Comparison of ENCODE assay signal across 8 cellular contexts in genomic region chr19:54364775-54365257, GRCh38. TPM values are rescaled to one million over a fixed set of nuclear protein-coding genes. Genes with fewer than 3 reads are reported as not detected.
DNase-seq lines count a peak whose midpoint lies in the region; ATAC-seq and TF ChIP-seq lines count a peak whose summit lies in the region.

Gene LAIR1, minus strand, starts transcription at chr19:54364931. Its CDS starts 127 bp downstream, at chr19:54364804.

- POLR2A ChIA-PET in OCI-LY7 (lab: Charles Lee) = interaction anchor here (0.6 kb wide), 1 partner anchor 19 kb away, joined by 3 read pairs; no protein-coding TSS in a partner anchor

- H3K4me2 ChIP-seq in OCI-LY7 (ENCODE audit: low read length) = peak within 1 kb of the TSS; percentile 60

- H3K4me3 ChIP-seq in OCI-LY7 (ENCODE audit: low read depth, low read length, poor library complexity, severe bottlenecking) = peak within 1 kb of the TSS; percentile 24

- DNase-seq in OCI-LY7 (ENCODE audit: low spot score) (peak; percentile 59), left colon (peak; percentile 42 to 52), GM13976 (ENCODE audit: low spot score) (no peak)
- peak; percentile 20 to 27 for DNase-seq in activated T-helper 1 cell treated with anti-CD3 and anti-CD28 coated beads, Interleukin-2, amount 50 U/mL, for 16 hours (ENCODE audit: low read depth in 1 of 2, low spot score in 1 of 2)
- DNase-seq in stimulated activated naive CD4-positive, alpha-beta T cell (lab: John Stamatoyannopoulos, UW) = peak; percentile 16 to 47 (median 36)

- TF ChIP-seq CTCF in OCI-LY7 (conservative IDR thresholded peaks at IDR 0.05; ENCODE audit: low read length) (no peak), GM13976 (IDR thresholded peaks at IDR 0.05; ENCODE audit: borderline replicate concordance, control extremely low read depth, extremely low read depth, insufficient read depth, missing control alignments) (no peak)

- no peak within 1 kb of the TSS for H3K27ac ChIP-seq in OCI-LY7 (ENCODE audit: low read depth, low read length, poor library complexity, severe bottlenecking)

- no TSS peak for BruUV-seq in OCI-LY7 (replicated peaks; lab: Mats Ljungman, UMichigan)

- intact Hi-C loops in OCI-LY7 (cut with micrococcal nuclease; ENCODE audit: unreplicated experiment) (no loop called here), left colon (cut with DNase I, micrococcal nuclease) (no loop called here)

- in situ Hi-C loops in GM13976 (cut with MboI; ENCODE audit: low sequenced_read_pairs, unreplicated experiment) = no loop called here

- no peaks in the 10 kb centered on the region for H3K9me2 ChIP-seq in OCI-LY7 (ENCODE audit: insufficient read depth, low read length)

- no peaks in the 10 kb centered on the region for H4K20me1 ChIP-seq in OCI-LY7 (ENCODE audit: insufficient read depth, low read length)

- H3K36me3 ChIP-seq in OCI-LY7 (ENCODE audit: insufficient read depth, low read length) = no peaks in the 10 kb centered on the region

- H3K79me2 ChIP-seq in OCI-LY7 (ENCODE audit: insufficient read depth, low read depth, low read length) = no peaks in the 10 kb centered on the region

- H2AFZ ChIP-seq in OCI-LY7 (ENCODE audit: low read length) = no peak within 1 kb of the TSS

- peaks cover 51% of the 10 kb centered on the region for H3K4me1 ChIP-seq in OCI-LY7 (ENCODE audit: insufficient read depth, low read length, poor library complexity, severe bottlenecking)

- ATAC-seq in left colon (peak; percentile 31), HG03097 (IDR thresholded peaks at IDR 0.05; ENCODE audit: low FRiP score, unreplicated experiment) (no peak), HG03457 (IDR thresholded peaks at IDR 0.05; ENCODE audit: unreplicated experiment) (no peak), GM18861 (IDR thresholded peaks at IDR 0.05; ENCODE audit: unreplicated experiment) (no peak)

- no peaks in the 10 kb centered on the region for H3K9me3 ChIP-seq in OCI-LY7 (ENCODE audit: low read length)

- CTCF ChIA-PET in OCI-LY7 (lab: Charles Lee; ENCODE audit: unreplicated experiment) = no interaction called here

RNA-seq across cellular contexts. Expression of gene LAIR1, which starts in this region (rescaled TPM):
- not detected in 2 replicates for total RNA-seq in OCI-LY7 (2014; rRNA removed; shearing (Covaris generic))
- 3.9 and 4.3 TPM in 2 replicates for total RNA-seq in OCI-LY7 (2022)
- total RNA-seq in left colon = 10 to 100 TPM in 1 of 2 donors, 1 to 10 TPM in 1; 3.8 to 13.2 TPM
